In genomic region chr3:119794971-119795612, GRCh38 we compare ENCODE assay signal across 1 cellular context.
TF ChIP-seq lines count a peak whose summit lies in the region.

No MANE protein-coding gene starts in this region.

TF ChIP-seq in SK-N-SH treated with all-trans-retinoic acid at 6 μM for 48 hours, 23 proteins besides CTCF, POLR2A, EP300 and RAD21 (continued from another document):
- TF ChIP-seq TSHZ2 (CRISPR knock-in tag; IDR thresholded peaks at IDR 0.05) (no peak), SNAI2 (CRISPR knock-in tag; IDR thresholded peaks at IDR 0.05) (no peak), BACH2 (CRISPR knock-in tag; IDR thresholded peaks at IDR 0.05; ENCODE audit: borderline replicate concordance) (no peak)
